ENCODE assay signal across 2 cellular contexts in the genomic region with DNA sequence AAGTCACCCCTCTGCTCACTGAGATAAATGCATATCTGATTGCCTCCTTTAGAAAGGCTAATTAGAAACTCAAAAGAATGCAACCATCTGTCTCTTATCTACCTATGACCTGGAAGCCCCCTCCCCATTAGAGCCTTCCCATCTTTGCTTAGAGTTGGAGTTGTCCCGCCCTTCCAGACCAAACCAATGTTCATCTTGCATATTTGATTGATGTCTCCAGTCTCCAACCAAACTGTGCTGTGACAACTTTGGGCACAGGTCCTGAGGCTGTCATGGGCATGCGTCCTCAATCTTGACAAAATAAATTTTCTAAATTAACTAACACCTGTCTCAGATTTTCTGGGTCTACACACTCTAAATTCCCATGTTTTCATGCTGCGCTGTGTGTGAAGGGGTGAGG.
TF ChIP-seq lines count a peak whose summit lies in the region.

No MANE protein-coding gene starts in this region.

TF ChIP-seq in GM23338, 12 proteins besides CTCF, POLR2A, EP300 and RAD21 (continues in another document):
- TF ChIP-seq NANOG (IDR thresholded peaks at IDR 0.05; ENCODE audit: borderline replicate concordance) (no peak), EZH2 (IDR thresholded peaks at IDR 0.05; ENCODE audit: low read depth, unreplicated experiment) (no peak), CREB1 (CRISPR knock-in tag; IDR thresholded peaks at IDR 0.05; ENCODE audit: low read depth) (no peak), STAT1 (IDR thresholded peaks at IDR 0.05; ENCODE audit: unreplicated experiment) (no peak), EZH2phosphoT487 (IDR thresholded peaks at IDR 0.05; ENCODE audit: unreplicated experiment) (no peak), JUNB (IDR thresholded peaks at IDR 0.05; ENCODE audit: unreplicated experiment) (no peak), ZNF331 (CRISPR knock-in tag; IDR thresholded peaks at IDR 0.05; ENCODE audit: low read depth) (no peak), POLR2AphosphoS5 (IDR thresholded peaks at IDR 0.05; ENCODE audit: low read depth) (no peak)
- TF ChIP-seq, protein P1, sequence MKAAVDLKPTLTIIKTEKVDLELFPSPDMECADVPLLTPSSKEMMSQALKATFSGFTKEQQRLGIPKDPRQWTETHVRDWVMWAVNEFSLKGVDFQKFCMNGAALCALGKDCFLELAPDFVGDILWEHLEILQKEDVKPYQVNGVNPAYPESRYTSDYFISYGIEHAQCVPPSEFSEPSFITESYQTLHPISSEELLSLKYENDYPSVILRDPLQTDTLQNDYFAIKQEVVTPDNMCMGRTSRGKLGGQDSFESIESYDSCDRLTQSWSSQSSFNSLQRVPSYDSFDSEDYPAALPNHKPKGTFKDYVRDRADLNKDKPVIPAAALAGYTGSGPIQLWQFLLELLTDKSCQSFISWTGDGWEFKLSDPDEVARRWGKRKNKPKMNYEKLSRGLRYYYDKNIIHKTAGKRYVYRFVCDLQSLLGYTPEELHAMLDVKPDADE (IDR thresholded peaks at IDR 0.05), result no peak
- TF ChIP-seq, protein P2, sequence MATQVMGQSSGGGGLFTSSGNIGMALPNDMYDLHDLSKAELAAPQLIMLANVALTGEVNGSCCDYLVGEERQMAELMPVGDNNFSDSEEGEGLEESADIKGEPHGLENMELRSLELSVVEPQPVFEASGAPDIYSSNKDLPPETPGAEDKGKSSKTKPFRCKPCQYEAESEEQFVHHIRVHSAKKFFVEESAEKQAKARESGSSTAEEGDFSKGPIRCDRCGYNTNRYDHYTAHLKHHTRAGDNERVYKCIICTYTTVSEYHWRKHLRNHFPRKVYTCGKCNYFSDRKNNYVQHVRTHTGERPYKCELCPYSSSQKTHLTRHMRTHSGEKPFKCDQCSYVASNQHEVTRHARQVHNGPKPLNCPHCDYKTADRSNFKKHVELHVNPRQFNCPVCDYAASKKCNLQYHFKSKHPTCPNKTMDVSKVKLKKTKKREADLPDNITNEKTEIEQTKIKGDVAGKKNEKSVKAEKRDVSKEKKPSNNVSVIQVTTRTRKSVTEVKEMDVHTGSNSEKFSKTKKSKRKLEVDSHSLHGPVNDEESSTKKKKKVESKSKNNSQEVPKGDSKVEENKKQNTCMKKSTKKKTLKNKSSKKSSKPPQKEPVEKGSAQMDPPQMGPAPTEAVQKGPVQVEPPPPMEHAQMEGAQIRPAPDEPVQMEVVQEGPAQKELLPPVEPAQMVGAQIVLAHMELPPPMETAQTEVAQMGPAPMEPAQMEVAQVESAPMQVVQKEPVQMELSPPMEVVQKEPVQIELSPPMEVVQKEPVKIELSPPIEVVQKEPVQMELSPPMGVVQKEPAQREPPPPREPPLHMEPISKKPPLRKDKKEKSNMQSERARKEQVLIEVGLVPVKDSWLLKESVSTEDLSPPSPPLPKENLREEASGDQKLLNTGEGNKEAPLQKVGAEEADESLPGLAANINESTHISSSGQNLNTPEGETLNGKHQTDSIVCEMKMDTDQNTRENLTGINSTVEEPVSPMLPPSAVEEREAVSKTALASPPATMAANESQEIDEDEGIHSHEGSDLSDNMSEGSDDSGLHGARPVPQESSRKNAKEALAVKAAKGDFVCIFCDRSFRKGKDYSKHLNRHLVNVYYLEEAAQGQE (IDR thresholded peaks at IDR 0.05; ENCODE audit: unreplicated experiment), result no peak

TF ChIP-seq in GM12878, 131 proteins besides CTCF, POLR2A, EP300 and RAD21:
- TF ChIP-seq SMC3 (IDR thresholded peaks at IDR 0.05; ENCODE audit: borderline replicate concordance, low read length) (no peak), KAT2A (conservative IDR thresholded peaks at IDR 0.05; ENCODE audit: control insufficient read depth, low read depth, low read length) (no peak), MTA3 (IDR thresholded peaks at IDR 0.05; ENCODE audit: borderline replicate concordance, low read length) (no peak), RFX5 (IDR thresholded peaks at IDR 0.05; ENCODE audit: low read depth, low read length) (no peak), TBL1XR1 (IDR thresholded peaks at IDR 0.05; ENCODE audit: low read depth, low read length) (no peak)
- TF ChIP-seq, protein P3, sequence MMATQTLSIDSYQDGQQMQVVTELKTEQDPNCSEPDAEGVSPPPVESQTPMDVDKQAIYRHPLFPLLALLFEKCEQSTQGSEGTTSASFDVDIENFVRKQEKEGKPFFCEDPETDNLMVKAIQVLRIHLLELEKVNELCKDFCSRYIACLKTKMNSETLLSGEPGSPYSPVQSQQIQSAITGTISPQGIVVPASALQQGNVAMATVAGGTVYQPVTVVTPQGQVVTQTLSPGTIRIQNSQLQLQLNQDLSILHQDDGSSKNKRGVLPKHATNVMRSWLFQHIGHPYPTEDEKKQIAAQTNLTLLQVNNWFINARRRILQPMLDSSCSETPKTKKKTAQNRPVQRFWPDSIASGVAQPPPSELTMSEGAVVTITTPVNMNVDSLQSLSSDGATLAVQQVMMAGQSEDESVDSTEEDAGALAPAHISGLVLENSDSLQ (IDR thresholded peaks at IDR 0.05), result peak; percentile 70
- TF ChIP-seq, protein P4, sequence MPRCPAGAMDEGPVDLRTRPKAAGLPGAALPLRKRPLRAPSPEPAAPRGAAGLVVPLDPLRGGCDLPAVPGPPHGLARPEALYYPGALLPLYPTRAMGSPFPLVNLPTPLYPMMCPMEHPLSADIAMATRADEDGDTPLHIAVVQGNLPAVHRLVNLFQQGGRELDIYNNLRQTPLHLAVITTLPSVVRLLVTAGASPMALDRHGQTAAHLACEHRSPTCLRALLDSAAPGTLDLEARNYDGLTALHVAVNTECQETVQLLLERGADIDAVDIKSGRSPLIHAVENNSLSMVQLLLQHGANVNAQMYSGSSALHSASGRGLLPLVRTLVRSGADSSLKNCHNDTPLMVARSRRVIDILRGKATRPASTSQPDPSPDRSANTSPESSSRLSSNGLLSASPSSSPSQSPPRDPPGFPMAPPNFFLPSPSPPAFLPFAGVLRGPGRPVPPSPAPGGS (IDR thresholded peaks at IDR 0.05; ENCODE audit: borderline replicate concordance, insufficient read depth, low read depth, low read length, poor library complexity, severe bottlenecking), result no peak
- TF ChIP-seq, protein P5, sequence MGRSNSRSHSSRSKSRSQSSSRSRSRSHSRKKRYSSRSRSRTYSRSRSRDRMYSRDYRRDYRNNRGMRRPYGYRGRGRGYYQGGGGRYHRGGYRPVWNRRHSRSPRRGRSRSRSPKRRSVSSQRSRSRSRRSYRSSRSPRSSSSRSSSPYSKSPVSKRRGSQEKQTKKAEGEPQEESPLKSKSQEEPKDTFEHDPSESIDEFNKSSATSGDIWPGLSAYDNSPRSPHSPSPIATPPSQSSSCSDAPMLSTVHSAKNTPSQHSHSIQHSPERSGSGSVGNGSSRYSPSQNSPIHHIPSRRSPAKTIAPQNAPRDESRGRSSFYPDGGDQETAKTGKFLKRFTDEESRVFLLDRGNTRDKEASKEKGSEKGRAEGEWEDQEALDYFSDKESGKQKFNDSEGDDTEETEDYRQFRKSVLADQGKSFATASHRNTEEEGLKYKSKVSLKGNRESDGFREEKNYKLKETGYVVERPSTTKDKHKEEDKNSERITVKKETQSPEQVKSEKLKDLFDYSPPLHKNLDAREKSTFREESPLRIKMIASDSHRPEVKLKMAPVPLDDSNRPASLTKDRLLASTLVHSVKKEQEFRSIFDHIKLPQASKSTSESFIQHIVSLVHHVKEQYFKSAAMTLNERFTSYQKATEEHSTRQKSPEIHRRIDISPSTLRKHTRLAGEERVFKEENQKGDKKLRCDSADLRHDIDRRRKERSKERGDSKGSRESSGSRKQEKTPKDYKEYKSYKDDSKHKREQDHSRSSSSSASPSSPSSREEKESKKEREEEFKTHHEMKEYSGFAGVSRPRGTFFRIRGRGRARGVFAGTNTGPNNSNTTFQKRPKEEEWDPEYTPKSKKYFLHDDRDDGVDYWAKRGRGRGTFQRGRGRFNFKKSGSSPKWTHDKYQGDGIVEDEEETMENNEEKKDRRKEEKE (IDR thresholded peaks at IDR 0.05), result no peak
- TF ChIP-seq, protein P6, sequence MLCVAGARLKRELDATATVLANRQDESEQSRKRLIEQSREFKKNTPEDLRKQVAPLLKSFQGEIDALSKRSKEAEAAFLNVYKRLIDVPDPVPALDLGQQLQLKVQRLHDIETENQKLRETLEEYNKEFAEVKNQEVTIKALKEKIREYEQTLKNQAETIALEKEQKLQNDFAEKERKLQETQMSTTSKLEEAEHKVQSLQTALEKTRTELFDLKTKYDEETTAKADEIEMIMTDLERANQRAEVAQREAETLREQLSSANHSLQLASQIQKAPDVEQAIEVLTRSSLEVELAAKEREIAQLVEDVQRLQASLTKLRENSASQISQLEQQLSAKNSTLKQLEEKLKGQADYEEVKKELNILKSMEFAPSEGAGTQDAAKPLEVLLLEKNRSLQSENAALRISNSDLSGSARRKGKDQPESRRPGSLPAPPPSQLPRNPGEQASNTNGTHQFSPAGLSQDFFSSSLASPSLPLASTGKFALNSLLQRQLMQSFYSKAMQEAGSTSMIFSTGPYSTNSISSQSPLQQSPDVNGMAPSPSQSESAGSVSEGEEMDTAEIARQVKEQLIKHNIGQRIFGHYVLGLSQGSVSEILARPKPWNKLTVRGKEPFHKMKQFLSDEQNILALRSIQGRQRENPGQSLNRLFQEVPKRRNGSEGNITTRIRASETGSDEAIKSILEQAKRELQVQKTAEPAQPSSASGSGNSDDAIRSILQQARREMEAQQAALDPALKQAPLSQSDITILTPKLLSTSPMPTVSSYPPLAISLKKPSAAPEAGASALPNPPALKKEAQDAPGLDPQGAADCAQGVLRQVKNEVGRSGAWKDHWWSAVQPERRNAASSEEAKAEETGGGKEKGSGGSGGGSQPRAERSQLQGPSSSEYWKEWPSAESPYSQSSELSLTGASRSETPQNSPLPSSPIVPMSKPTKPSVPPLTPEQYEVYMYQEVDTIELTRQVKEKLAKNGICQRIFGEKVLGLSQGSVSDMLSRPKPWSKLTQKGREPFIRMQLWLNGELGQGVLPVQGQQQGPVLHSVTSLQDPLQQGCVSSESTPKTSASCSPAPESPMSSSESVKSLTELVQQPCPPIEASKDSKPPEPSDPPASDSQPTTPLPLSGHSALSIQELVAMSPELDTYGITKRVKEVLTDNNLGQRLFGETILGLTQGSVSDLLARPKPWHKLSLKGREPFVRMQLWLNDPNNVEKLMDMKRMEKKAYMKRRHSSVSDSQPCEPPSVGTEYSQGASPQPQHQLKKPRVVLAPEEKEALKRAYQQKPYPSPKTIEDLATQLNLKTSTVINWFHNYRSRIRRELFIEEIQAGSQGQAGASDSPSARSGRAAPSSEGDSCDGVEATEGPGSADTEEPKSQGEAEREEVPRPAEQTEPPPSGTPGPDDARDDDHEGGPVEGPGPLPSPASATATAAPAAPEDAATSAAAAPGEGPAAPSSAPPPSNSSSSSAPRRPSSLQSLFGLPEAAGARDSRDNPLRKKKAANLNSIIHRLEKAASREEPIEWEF (IDR thresholded peaks at IDR 0.05; ENCODE audit: insufficient replicate concordance, low read depth, low read length), result no peak
- TF ChIP-seq, protein P7, sequence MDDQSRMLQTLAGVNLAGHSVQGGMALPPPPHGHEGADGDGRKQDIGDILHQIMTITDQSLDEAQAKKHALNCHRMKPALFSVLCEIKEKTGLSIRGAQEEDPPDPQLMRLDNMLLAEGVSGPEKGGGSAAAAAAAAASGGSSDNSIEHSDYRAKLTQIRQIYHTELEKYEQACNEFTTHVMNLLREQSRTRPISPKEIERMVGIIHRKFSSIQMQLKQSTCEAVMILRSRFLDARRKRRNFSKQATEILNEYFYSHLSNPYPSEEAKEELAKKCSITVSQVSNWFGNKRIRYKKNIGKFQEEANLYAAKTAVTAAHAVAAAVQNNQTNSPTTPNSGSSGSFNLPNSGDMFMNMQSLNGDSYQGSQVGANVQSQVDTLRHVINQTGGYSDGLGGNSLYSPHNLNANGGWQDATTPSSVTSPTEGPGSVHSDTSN (IDR thresholded peaks at IDR 0.05; ENCODE audit: insufficient replicate concordance, low read depth, low read length), result peak; percentile 48
